ENCODE assay signal across 1 cellular context in the genomic region with DNA sequence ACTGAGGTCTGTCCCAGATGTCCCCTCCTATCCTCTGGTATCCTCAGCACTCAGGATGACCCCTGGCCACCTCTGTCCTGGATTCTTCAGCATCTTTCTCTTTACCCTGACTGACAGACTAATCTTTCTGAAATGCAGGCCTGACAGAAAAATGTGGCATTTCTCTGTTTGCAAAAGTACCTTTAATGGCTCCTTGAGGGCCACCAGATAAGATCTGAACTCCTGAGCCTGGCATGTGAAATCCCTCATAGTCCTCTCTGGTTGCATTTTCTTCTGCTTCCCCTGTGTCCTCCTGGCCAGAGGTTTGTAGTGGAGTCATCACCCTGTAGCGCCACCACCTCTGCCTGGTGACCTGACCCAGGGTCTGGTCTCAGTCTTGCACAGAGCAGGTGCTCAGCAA.
TF ChIP-seq lines count a peak whose summit lies in the region.

No MANE protein-coding gene starts in this region.

TF ChIP-seq in GM12878, 131 proteins besides CTCF, POLR2A, EP300 and RAD21:
- TF ChIP-seq CBX3 (IDR thresholded peaks at IDR 0.05; ENCODE audit: borderline replicate concordance, low read depth) (no peak), RAD51 (IDR thresholded peaks at IDR 0.05) (no peak), STAT1 (conservative IDR thresholded peaks at IDR 0.05) (no peak), BACH1 (IDR thresholded peaks at IDR 0.05; ENCODE audit: borderline replicate concordance) (no peak), TCF3 (IDR thresholded peaks at IDR 0.05; ENCODE audit: borderline replicate concordance, insufficient read depth, low read depth, low read length) (no peak), SREBF2 (IDR thresholded peaks at IDR 0.05; ENCODE audit: low read length) (no peak), TARDBP (IDR thresholded peaks at IDR 0.05; ENCODE audit: borderline replicate concordance) (no peak), MTA2 (IDR thresholded peaks at IDR 0.05; ENCODE audit: low read depth) (no peak), CBX5 (IDR thresholded peaks at IDR 0.05; ENCODE audit: low read depth) (no peak), CHD4 (IDR thresholded peaks at IDR 0.05) (no peak), TAF1 (IDR thresholded peaks at IDR 0.05; ENCODE audit: borderline replicate concordance, low read depth, low read length) (no peak), CHD2 (IDR thresholded peaks at IDR 0.05; ENCODE audit: borderline replicate concordance, low read depth, low read length) (no peak)
- TF ChIP-seq, protein P1, sequence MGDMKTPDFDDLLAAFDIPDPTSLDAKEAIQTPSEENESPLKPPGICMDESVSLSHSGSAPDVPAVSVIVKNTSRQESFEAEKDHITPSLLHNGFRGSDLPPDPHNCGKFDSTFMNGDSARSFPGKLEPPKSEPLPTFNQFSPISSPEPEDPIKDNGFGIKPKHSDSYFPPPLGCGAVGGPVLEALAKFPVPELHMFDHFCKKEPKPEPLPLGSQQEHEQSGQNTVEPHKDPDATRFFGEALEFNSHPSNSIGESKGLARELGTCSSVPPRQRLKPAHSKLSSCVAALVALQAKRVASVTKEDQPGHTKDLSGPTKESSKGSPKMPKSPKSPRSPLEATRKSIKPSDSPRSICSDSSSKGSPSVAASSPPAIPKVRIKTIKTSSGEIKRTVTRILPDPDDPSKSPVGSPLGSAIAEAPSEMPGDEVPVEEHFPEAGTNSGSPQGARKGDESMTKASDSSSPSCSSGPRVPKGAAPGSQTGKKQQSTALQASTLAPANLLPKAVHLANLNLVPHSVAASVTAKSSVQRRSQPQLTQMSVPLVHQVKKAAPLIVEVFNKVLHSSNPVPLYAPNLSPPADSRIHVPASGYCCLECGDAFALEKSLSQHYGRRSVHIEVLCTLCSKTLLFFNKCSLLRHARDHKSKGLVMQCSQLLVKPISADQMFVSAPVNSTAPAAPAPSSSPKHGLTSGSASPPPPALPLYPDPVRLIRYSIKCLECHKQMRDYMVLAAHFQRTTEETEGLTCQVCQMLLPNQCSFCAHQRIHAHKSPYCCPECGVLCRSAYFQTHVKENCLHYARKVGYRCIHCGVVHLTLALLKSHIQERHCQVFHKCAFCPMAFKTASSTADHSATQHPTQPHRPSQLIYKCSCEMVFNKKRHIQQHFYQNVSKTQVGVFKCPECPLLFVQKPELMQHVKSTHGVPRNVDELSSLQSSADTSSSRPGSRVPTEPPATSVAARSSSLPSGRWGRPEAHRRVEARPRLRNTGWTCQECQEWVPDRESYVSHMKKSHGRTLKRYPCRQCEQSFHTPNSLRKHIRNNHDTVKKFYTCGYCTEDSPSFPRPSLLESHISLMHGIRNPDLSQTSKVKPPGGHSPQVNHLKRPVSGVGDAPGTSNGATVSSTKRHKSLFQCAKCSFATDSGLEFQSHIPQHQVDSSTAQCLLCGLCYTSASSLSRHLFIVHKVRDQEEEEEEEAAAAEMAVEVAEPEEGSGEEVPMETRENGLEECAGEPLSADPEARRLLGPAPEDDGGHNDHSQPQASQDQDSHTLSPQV (IDR thresholded peaks at IDR 0.05): no peak
- TF ChIP-seq, protein P2, sequence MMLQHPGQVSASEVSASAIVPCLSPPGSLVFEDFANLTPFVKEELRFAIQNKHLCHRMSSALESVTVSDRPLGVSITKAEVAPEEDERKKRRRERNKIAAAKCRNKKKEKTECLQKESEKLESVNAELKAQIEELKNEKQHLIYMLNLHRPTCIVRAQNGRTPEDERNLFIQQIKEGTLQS (IDR thresholded peaks at IDR 0.05; ENCODE audit: borderline replicate concordance, extremely low read depth, low read depth, low read length): no peak
- TF ChIP-seq, protein P3, sequence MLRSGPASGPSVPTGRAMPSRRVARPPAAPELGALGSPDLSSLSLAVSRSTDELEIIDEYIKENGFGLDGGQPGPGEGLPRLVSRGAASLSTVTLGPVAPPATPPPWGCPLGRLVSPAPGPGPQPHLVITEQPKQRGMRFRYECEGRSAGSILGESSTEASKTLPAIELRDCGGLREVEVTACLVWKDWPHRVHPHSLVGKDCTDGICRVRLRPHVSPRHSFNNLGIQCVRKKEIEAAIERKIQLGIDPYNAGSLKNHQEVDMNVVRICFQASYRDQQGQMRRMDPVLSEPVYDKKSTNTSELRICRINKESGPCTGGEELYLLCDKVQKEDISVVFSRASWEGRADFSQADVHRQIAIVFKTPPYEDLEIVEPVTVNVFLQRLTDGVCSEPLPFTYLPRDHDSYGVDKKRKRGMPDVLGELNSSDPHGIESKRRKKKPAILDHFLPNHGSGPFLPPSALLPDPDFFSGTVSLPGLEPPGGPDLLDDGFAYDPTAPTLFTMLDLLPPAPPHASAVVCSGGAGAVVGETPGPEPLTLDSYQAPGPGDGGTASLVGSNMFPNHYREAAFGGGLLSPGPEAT (IDR thresholded peaks at IDR 0.05; ENCODE audit: low read depth): no peak
TF ChIP-seq in GM12878: peak in this region for 0.
